In genomic region chr9:2623046-2623865, GRCh38 we compare ENCODE assay signal across 8 cellular contexts. TPM values are rescaled to one million over a fixed set of nuclear protein-coding genes. Genes with fewer than 3 reads are reported as not detected.
DNase-seq lines count a peak whose midpoint lies in the region; ATAC-seq and TF ChIP-seq lines count a peak whose summit lies in the region.

No MANE protein-coding gene starts in this region.

- H3K27ac Mint-ChIP-seq in activated T-cell treated with anti-CD3 and anti-CD28 coated beads, Interleukin-2, amount 50 U/mL, for 24 hours: no peak overlapping the region
- H3K27ac Mint-ChIP-seq in activated T-cell treated with anti-CD3 and anti-CD28 coated beads, Interleukin-2, amount 50 U/mL, for 72 hours: no peak overlapping the region
- peak overlapping the region in 1 of 2 donors; percentile 51 for H3K27ac Mint-ChIP-seq in natural killer cell treated with Interleukin-12 subunit alpha and Interleukin-12 subunit beta and Interleukin-15 and Interleukin-18, amount 100 ng/mL, for 72 hours

- TF ChIP-seq CTCF in LNCaP clone FGC (IDR thresholded peaks at IDR 0.05; ENCODE audit: control insufficient read depth, extremely low read depth, insufficient read depth): no peak

- H3K4me3 ChIP-seq in LNCaP clone FGC (ENCODE audit: low read depth, low read length): peak overlapping the region; percentile 73

- no peaks in the 10 kb centered on the region for H3K36me3 Mint-ChIP-seq in activated T-cell treated with anti-CD3 and anti-CD28 coated beads, Interleukin-2, amount 50 U/mL, for 24 hours (ENCODE audit: low read depth)
- peaks cover 11 to 12% of the 10 kb centered on the region in 2 donors for H3K36me3 Mint-ChIP-seq in activated T-cell treated with anti-CD3 and anti-CD28 coated beads, Interleukin-2, amount 50 U/mL, for 72 hours (ENCODE audit: insufficient read depth in 2 of 2)
- no peaks in the 10 kb centered on the region for H3K36me3 Mint-ChIP-seq in natural killer cell treated with Interleukin-12 subunit alpha and Interleukin-12 subunit beta and Interleukin-15 and Interleukin-18, amount 100 ng/mL, for 72 hours

- no peaks in the 10 kb centered on the region for H3K9me3 Mint-ChIP-seq in activated T-cell treated with anti-CD3 and anti-CD28 coated beads, Interleukin-2, amount 50 U/mL, for 24 hours
- H3K9me3 Mint-ChIP-seq in activated T-cell treated with anti-CD3 and anti-CD28 coated beads, Interleukin-2, amount 50 U/mL, for 72 hours: peaks cover 0 to 3% of the 10 kb centered on the region in 2 donors
- H3K9me3 Mint-ChIP-seq in natural killer cell treated with Interleukin-12 subunit alpha and Interleukin-12 subunit beta and Interleukin-15 and Interleukin-18, amount 100 ng/mL, for 72 hours: no peaks in the 10 kb centered on the region

- DNase-seq in activated T-cell treated with anti-CD3 and anti-CD28 coated beads, Interleukin-2, amount 50 U/mL, for 24 hours: peak; percentile 50
- DNase-seq in activated T-cell treated with anti-CD3 and anti-CD28 coated beads, Interleukin-2, amount 50 U/mL, for 1 hour: no peak
- DNase-seq in LNCaP clone FGC (ENCODE audit: low read depth) (no peak), glomerular visceral epithelial cell (ENCODE audit: extremely low spot score) (peak; percentile 89), H4 (ENCODE audit: low spot score) (no peak)
- DNase-seq in activated T-cell treated with anti-CD3 and anti-CD28 coated beads, Interleukin-2, amount 50 U/mL, for 72 hours: peak; percentile 17 to 21
- no peak for DNase-seq in natural killer cell treated with Interleukin-12 subunit alpha and Interleukin-12 subunit beta and Interleukin-15 and Interleukin-18, amount 100 ng/mL, for 72 hours (ENCODE audit: low spot score)

- H3K27me3 Mint-ChIP-seq in activated T-cell treated with anti-CD3 and anti-CD28 coated beads, Interleukin-2, amount 50 U/mL, for 24 hours: peaks cover 77% of the 10 kb centered on the region
- peaks cover 78% of the 10 kb centered on the region for H3K27me3 Mint-ChIP-seq in activated T-cell treated with anti-CD3 and anti-CD28 coated beads, Interleukin-2, amount 50 U/mL, for 72 hours (ENCODE audit: low read depth)
- peaks cover 21 to 51% of the 10 kb centered on the region in 2 donors for H3K27me3 Mint-ChIP-seq in natural killer cell treated with Interleukin-12 subunit alpha and Interleukin-12 subunit beta and Interleukin-15 and Interleukin-18, amount 100 ng/mL, for 72 hours

- ATAC-seq in activated T-cell treated with anti-CD3 and anti-CD28 coated beads, Interleukin-2, amount 50 U/mL, for 72 hours (replicated peaks in 1 of 2): no peak
- ATAC-seq in natural killer cell treated with Interleukin-12 subunit alpha and Interleukin-12 subunit beta and Interleukin-15 and Interleukin-18, amount 100 ng/mL, for 72 hours: no peak
- ATAC-seq in activated CD4-positive, CD25-positive, alpha-beta regulatory T cell treated with anti-CD3 and anti-CD28 coated beads, Interleukin-2, amount 50 U/mL, for 24 hours: no peak

- H3K4me1 Mint-ChIP-seq in activated T-cell treated with anti-CD3 and anti-CD28 coated beads, Interleukin-2, amount 50 U/mL, for 24 hours (ENCODE audit: low read depth): peaks cover 14% of the 10 kb centered on the region
- peaks cover 10% of the 10 kb centered on the region for H3K4me1 Mint-ChIP-seq in activated T-cell treated with anti-CD3 and anti-CD28 coated beads, Interleukin-2, amount 50 U/mL, for 72 hours (ENCODE audit: low read depth)
- H3K4me1 Mint-ChIP-seq in natural killer cell treated with Interleukin-12 subunit alpha and Interleukin-12 subunit beta and Interleukin-15 and Interleukin-18, amount 100 ng/mL, for 72 hours (ENCODE audit: low read depth in 2 of 2): peaks cover 10 to 24% of the 10 kb centered on the region in 2 donors

- H3K4me3 Mint-ChIP-seq in activated T-cell treated with anti-CD3 and anti-CD28 coated beads, Interleukin-2, amount 50 U/mL, for 24 hours: peak overlapping the region; percentile 71
- peak overlapping the region; percentile 88 to 95 for H3K4me3 Mint-ChIP-seq in activated T-cell treated with anti-CD3 and anti-CD28 coated beads, Interleukin-2, amount 50 U/mL, for 72 hours
- peak overlapping the region; percentile 85 for H3K4me3 Mint-ChIP-seq in natural killer cell treated with Interleukin-12 subunit alpha and Interleukin-12 subunit beta and Interleukin-15 and Interleukin-18, amount 100 ng/mL, for 72 hours

RNA-seq across cellular contexts. Expression of gene VLDLR, which starts 1.7 kb away (rescaled TPM):
- 10 to 100 TPM; 18.0 to 19.2 TPM for total RNA-seq in activated T-cell treated with anti-CD3 and anti-CD28 coated beads, Interleukin-2, amount 50 U/mL, for 72 hours
- total RNA-seq in natural killer cell treated with Interleukin-12 subunit alpha and Interleukin-12 subunit beta and Interleukin-15 and Interleukin-18, amount 100 ng/mL, for 72 hours: 10 to 100 TPM in 1 of 2 donors, 1 to 10 TPM in 1; 5.9 to 20.3 TPM
- 4.9 and 7.8 TPM in 2 replicates for total RNA-seq in H4 (2014; rRNA removed; shearing (Covaris generic))

Comparison
In these comparisons a context has a peak if more than half of its experiments do, and no peak if none do; other contexts are left out.
1. DNase-seq: peak in activated T-cell treated with anti-CD3 and anti-CD28 coated beads, Interleukin-2, amount 50 U/mL, for 24 hours (single experiment), activated T-cell treated with anti-CD3 and anti-CD28 coated beads, Interleukin-2, amount 50 U/mL, for 72 hours (2 of 2) and glomerular visceral epithelial cell (single experiment); none in activated T-cell treated with anti-CD3 and anti-CD28 coated beads, Interleukin-2, amount 50 U/mL, for 1 hour (single experiment), LNCaP clone FGC (single experiment), natural killer cell treated with Interleukin-12 subunit alpha and Interleukin-12 subunit beta and Interleukin-15 and Interleukin-18, amount 100 ng/mL, for 72 hours (single experiment) and H4 (single experiment).
2. Peak in every context shown above with its lines, with median percentiles within 50 percentile points of each other: H3K4me3 Mint-ChIP-seq.